ENCODE assay signal across 1 cellular context in genomic region chr12:93089805-93090569, GRCh38.
TF ChIP-seq lines count a peak whose summit lies in the region.

No MANE protein-coding gene starts in this region.

TF ChIP-seq in K562, 482 proteins besides CTCF, POLR2A, EP300 and RAD21 (continued from another document):
- TF ChIP-seq, protein P1, sequence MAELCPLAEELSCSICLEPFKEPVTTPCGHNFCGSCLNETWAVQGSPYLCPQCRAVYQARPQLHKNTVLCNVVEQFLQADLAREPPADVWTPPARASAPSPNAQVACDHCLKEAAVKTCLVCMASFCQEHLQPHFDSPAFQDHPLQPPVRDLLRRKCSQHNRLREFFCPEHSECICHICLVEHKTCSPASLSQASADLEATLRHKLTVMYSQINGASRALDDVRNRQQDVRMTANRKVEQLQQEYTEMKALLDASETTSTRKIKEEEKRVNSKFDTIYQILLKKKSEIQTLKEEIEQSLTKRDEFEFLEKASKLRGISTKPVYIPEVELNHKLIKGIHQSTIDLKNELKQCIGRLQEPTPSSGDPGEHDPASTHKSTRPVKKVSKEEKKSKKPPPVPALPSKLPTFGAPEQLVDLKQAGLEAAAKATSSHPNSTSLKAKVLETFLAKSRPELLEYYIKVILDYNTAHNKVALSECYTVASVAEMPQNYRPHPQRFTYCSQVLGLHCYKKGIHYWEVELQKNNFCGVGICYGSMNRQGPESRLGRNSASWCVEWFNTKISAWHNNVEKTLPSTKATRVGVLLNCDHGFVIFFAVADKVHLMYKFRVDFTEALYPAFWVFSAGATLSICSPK (IDR thresholded peaks at IDR 0.05; ENCODE audit: borderline replicate concordance) = no peak
- TF ChIP-seq RNF219 (CRISPR knock-in tag; IDR thresholded peaks at IDR 0.05) (no peak), POLR3G (IDR thresholded peaks at IDR 0.05; ENCODE audit: extremely low read depth, insufficient read length, insufficient replicate concordance) (no peak), ZNF263 (CRISPR knock-in tag; IDR thresholded peaks at IDR 0.05; ENCODE audit: borderline replicate concordance) (no peak), ZNF384 (IDR thresholded peaks at IDR 0.05; ENCODE audit: low read depth, low read length) (no peak), IRF2 (CRISPR knock-in tag; IDR thresholded peaks at IDR 0.05) (no peak), FIP1L1 (IDR thresholded peaks at IDR 0.05; ENCODE audit: low read depth, low read length, poor library complexity, severe bottlenecking) (no peak), THAP7 (CRISPR knock-in tag; IDR thresholded peaks at IDR 0.05) (no peak), ZNF75A (CRISPR knock-in tag; IDR thresholded peaks at IDR 0.05) (no peak)
